Comparison of ENCODE assay signal across 16 cellular contexts in the genomic region with DNA sequence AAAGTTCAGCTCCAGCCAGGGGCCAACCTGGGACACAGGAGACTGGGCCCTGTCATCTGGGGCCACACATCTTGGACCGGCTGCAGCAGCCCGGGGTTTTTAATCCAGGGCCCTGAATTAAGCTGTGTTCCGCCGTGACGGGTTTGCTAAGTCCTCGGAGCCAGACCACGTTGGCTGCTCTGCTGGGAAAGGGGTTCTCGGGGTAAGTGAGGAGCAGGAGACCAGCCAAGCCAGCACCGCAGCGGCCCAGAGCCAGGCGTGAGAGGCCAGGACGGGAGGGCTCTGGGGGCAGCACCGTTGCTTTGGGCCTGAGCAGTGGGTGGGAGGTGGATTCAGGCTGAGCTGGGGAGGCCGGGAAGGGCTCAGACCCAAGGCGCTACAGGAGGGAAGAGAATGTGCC. TPM values are rescaled to one million over a fixed set of nuclear protein-coding genes. Genes with fewer than 3 reads are reported as not detected.
DNase-seq lines count a peak whose midpoint lies in the region; ATAC-seq and TF ChIP-seq lines count a peak whose summit lies in the region.
"Had no signal": no experiment of that assay in that cellular context is flagged by ENCODE, and none has a peak within 500 bp of the region (broad histone marks: within the 10 kb centered on the region; RNA-seq: fewer than 3 reads in every experiment).

No MANE protein-coding gene starts in this region.

- H3K4me1 ChIP-seq in hepatocyte (ENCODE audit: insufficient read depth) (no peaks in the 10 kb centered on the region), neuronal stem cell (ENCODE audit: control insufficient read depth in 2 of 2, insufficient read depth in 1 of 2, low read depth in 1 of 2, low read length in 2 of 2) (peaks cover 4 to 11% of the 10 kb centered on the region in 2 donors), endodermal cell (ENCODE audit: control insufficient read depth, insufficient read depth, low read length) (no peaks in the 10 kb centered on the region)
- H3K4me1 ChIP-seq: BLaER1, Caco-2 had no signal

- no peaks in the 10 kb centered on the region for H3K79me2 ChIP-seq in hepatocyte

- H2BK15ac ChIP-seq in neuronal stem cell (ENCODE audit: low read length) = peak overlapping the region; percentile 96

- no peak overlapping the region for H4K8ac ChIP-seq in neuronal stem cell (ENCODE audit: low read depth, low read length)

- H2BK120ac ChIP-seq in neuronal stem cell (ENCODE audit: low read depth, low read length) = no peak overlapping the region

- H3K9me3 Mint-ChIP-seq in activated CD8-positive, alpha-beta T cell treated with anti-CD3 and anti-CD28 coated beads, Interleukin-2, amount 10 ng/mL, durations not matched to agents 7 days and 5 days (ENCODE audit: insufficient read depth) = no peaks in the 10 kb centered on the region
- no peaks in the 10 kb centered on the region for H3K9me3 Mint-ChIP-seq in activated CD8-positive, alpha-beta T cell treated with anti-CD3 and anti-CD28 coated beads for 36 hours
- no peaks in the 10 kb centered on the region for H3K9me3 Mint-ChIP-seq in endodermal cell
- no peaks in the 10 kb centered on the region for H3K9me3 Mint-ChIP-seq in activated T-cell treated with anti-CD3 and anti-CD28 coated beads, Interleukin-2, amount 50 U/mL, for 4 hours
- no peaks in the 10 kb centered on the region for H3K9me3 Mint-ChIP-seq in natural killer cell treated with Interleukin-12 subunit alpha and Interleukin-12 subunit beta and Interleukin-15 and Interleukin-18, amount 100 ng/mL, for 72 hours
- H3K9me3 Mint-ChIP-seq: CD8-positive, alpha-beta memory T cell had no signal

- no peak overlapping the region for H3K27ac ChIP-seq in hepatocyte
- no peak overlapping the region for H3K27ac ChIP-seq in neuronal stem cell (replicated peaks; ENCODE audit: low read length)
- H3K27ac ChIP-seq in endodermal cell (ENCODE audit: low read depth, low read length) = no peak overlapping the region
- H3K27ac ChIP-seq: BLaER1 had no signal

- H3K4me2 ChIP-seq in hepatocyte (no peak overlapping the region), neuronal stem cell (ENCODE audit: insufficient read depth, low read length, poor library complexity, severe bottlenecking) (no peak overlapping the region)
- H3K4me2 ChIP-seq: BLaER1 had no signal

- no peak overlapping the region for H2BK12ac ChIP-seq in neuronal stem cell (ENCODE audit: low read length)

- no peaks in the 10 kb centered on the region for H3K79me1 ChIP-seq in neuronal stem cell (ENCODE audit: low read depth, low read length)

- H2AFZ ChIP-seq in hepatocyte = no peak overlapping the region
- no peak overlapping the region for H2AFZ ChIP-seq in neuronal stem cell (ENCODE audit: low read length)

- peak overlapping the region; percentile 82 for H2AK5ac ChIP-seq in neuronal stem cell (ENCODE audit: low read depth, low read length)

- WGBS in hepatocyte (ENCODE audit: low lambda C conversion rate, missing lambda C conversion rate) = 93% methylated on average over 15 of the region's 15 CpGs
- WGBS in neuronal stem cell (ENCODE audit: extremely low coverage in 2 of 2, insufficient read length in 2 of 2, insufficient replicate concordance in 1 of 2), 2 donors = no CpG with 5 or more reads among the region's 15 CpGs
- 91 to 95% methylated on average over 13 to 15 of the region's 15 CpGs for WGBS in endodermal cell (ENCODE audit: insufficient coverage in 1 of 2, insufficient read length in 1 of 2), 2 experiments

- H3K4ac ChIP-seq in neuronal stem cell (ENCODE audit: low read length) = peak overlapping the region; percentile 40

- POLR2A ChIA-PET in activated CD8-positive, alpha-beta T cell treated with anti-CD3 and anti-CD28 coated beads, Interleukin-2, amount 10 ng/mL, durations not matched to agents 7 days and 5 days (lab: Charles Lee) = no interaction called here
- POLR2A ChIA-PET in activated CD8-positive, alpha-beta T cell treated with anti-CD3 and anti-CD28 coated beads for 36 hours (lab: Charles Lee) = no interaction called here

- H3K27me3 Mint-ChIP-seq in activated CD8-positive, alpha-beta T cell treated with anti-CD3 and anti-CD28 coated beads, Interleukin-2, amount 10 ng/mL, durations not matched to agents 7 days and 5 days (ENCODE audit: low read depth) = peaks cover 4% of the 10 kb centered on the region
- H3K27me3 Mint-ChIP-seq in activated CD8-positive, alpha-beta T cell treated with anti-CD3 and anti-CD28 coated beads for 36 hours = peaks cover 1% of the 10 kb centered on the region
- H3K27me3 Mint-ChIP-seq in endodermal cell (ENCODE audit: insufficient read depth) = peaks cover 8% of the 10 kb centered on the region
- peaks cover 6% of the 10 kb centered on the region for H3K27me3 Mint-ChIP-seq in activated T-cell treated with anti-CD3 and anti-CD28 coated beads, Interleukin-2, amount 50 U/mL, for 4 hours (ENCODE audit: low read depth)
- peaks cover 10 to 15% of the 10 kb centered on the region in 2 donors for H3K27me3 Mint-ChIP-seq in natural killer cell treated with Interleukin-12 subunit alpha and Interleukin-12 subunit beta and Interleukin-15 and Interleukin-18, amount 100 ng/mL, for 72 hours

- DNase-seq in activated CD8-positive, alpha-beta T cell treated with anti-CD3 and anti-CD28 coated beads, Interleukin-2, amount 10 ng/mL, durations not matched to agents 7 days and 5 days = no peak
- no peak for DNase-seq in activated CD8-positive, alpha-beta T cell treated with anti-CD3 and anti-CD28 coated beads for 36 hours
- peak; percentile 74 for DNase-seq in NCI-H82 (lab: John Stamatoyannopoulos, UW)
- peak; percentile 1 for DNase-seq in hepatocyte (ENCODE audit: low spot score)
- no peak for DNase-seq in neuronal stem cell (ENCODE audit: low spot score)
- no peak for DNase-seq in endodermal cell
- DNase-seq in activated T-cell treated with anti-CD3 and anti-CD28 coated beads, Interleukin-2, amount 50 U/mL, for 4 hours = no peak
- no peak for DNase-seq in natural killer cell treated with Interleukin-12 subunit alpha and Interleukin-12 subunit beta and Interleukin-15 and Interleukin-18, amount 100 ng/mL, for 72 hours (ENCODE audit: low spot score)
- DNase-seq: 8988T; AML-193; Caco-2; CD8-positive, alpha-beta memory T cell; DMS53; GF-D8 had no signal

- peak overlapping the region; percentile 43 for H3K27ac Mint-ChIP-seq in activated CD8-positive, alpha-beta T cell treated with anti-CD3 and anti-CD28 coated beads, Interleukin-2, amount 10 ng/mL, durations not matched to agents 7 days and 5 days
- no peak overlapping the region for H3K27ac Mint-ChIP-seq in activated CD8-positive, alpha-beta T cell treated with anti-CD3 and anti-CD28 coated beads for 36 hours
- no peak overlapping the region for H3K27ac Mint-ChIP-seq in endodermal cell
- H3K27ac Mint-ChIP-seq in natural killer cell treated with Interleukin-12 subunit alpha and Interleukin-12 subunit beta and Interleukin-15 and Interleukin-18, amount 100 ng/mL, for 72 hours = no peak overlapping the region
- H3K27ac Mint-ChIP-seq: CD8-positive, alpha-beta memory T cell had no signal

- no peak overlapping the region for H4K91ac ChIP-seq in neuronal stem cell (ENCODE audit: low read depth, low read length, poor library complexity)

- H3K9ac ChIP-seq in neuronal stem cell (ENCODE audit: low read depth, low read length, poor library complexity) (no peak overlapping the region), endodermal cell (ENCODE audit: extremely low read depth, low read length, poor library complexity, severe bottlenecking) (no peak overlapping the region)
- H3K9ac ChIP-seq: BLaER1 had no signal

- no peaks in the 10 kb centered on the region for H3K36me3 ChIP-seq in hepatocyte (replicated peaks; ENCODE audit: insufficient read depth, low read depth)
- H3K36me3 ChIP-seq in neuronal stem cell (replicated peaks in 1 of 2; ENCODE audit: control insufficient read depth in 2 of 2, insufficient read depth in 2 of 2, low read length in 2 of 2) = no peaks in the 10 kb centered on the region
- no peaks in the 10 kb centered on the region for H3K36me3 ChIP-seq in endodermal cell (ENCODE audit: control insufficient read depth, insufficient read depth, low read length)
- H3K36me3 ChIP-seq: BLaER1 had no signal

- no peak overlapping the region for H3K4me3 ChIP-seq in hepatocyte
- no peak overlapping the region for H3K4me3 ChIP-seq in neuronal stem cell (ENCODE audit: low read length in 2 of 2)
- no peak overlapping the region for H3K4me3 ChIP-seq in endodermal cell (ENCODE audit: low read length)
- H3K4me3 ChIP-seq: BLaER1 had no signal

- intact Hi-C loops in activated CD8-positive, alpha-beta T cell treated with anti-CD3 and anti-CD28 coated beads for 36 hours (cut with micrococcal nuclease) = no loop called here

- H3K9me3 ChIP-seq in hepatocyte (ENCODE audit: low read depth) = no peaks in the 10 kb centered on the region
- no peaks in the 10 kb centered on the region for H3K9me3 ChIP-seq in neuronal stem cell (replicated peaks in 1 of 2; ENCODE audit: control insufficient read depth in 2 of 2, insufficient read depth in 1 of 2, low read depth in 1 of 2, low read length in 2 of 2)
- H3K9me3 ChIP-seq in endodermal cell (ENCODE audit: control insufficient read depth, low read length) = no peaks in the 10 kb centered on the region
- H3K9me3 ChIP-seq: BLaER1, Caco-2 had no signal

- ATAC-seq in activated CD8-positive, alpha-beta T cell treated with anti-CD3 and anti-CD28 coated beads, Interleukin-2, amount 10 ng/mL, durations not matched to agents 7 days and 5 days = no peak
- ATAC-seq in activated CD8-positive, alpha-beta T cell treated with anti-CD3 and anti-CD28 coated beads for 36 hours = no peak
- ATAC-seq in activated T-cell treated with anti-CD3 and anti-CD28 coated beads, Interleukin-2, amount 50 U/mL, for 4 hours = no peak
- no peak for ATAC-seq in natural killer cell treated with Interleukin-12 subunit alpha and Interleukin-12 subunit beta and Interleukin-15 and Interleukin-18, amount 100 ng/mL, for 72 hours
- ATAC-seq: HCT116 had no signal

- no peak overlapping the region for H3K4me3 Mint-ChIP-seq in activated CD8-positive, alpha-beta T cell treated with anti-CD3 and anti-CD28 coated beads, Interleukin-2, amount 10 ng/mL, durations not matched to agents 7 days and 5 days
- no peak overlapping the region for H3K4me3 Mint-ChIP-seq in activated CD8-positive, alpha-beta T cell treated with anti-CD3 and anti-CD28 coated beads for 36 hours
- no peak overlapping the region for H3K4me3 Mint-ChIP-seq in endodermal cell
- H3K4me3 Mint-ChIP-seq in activated T-cell treated with anti-CD3 and anti-CD28 coated beads, Interleukin-2, amount 50 U/mL, for 4 hours = no peak overlapping the region
- no peak overlapping the region for H3K4me3 Mint-ChIP-seq in natural killer cell treated with Interleukin-12 subunit alpha and Interleukin-12 subunit beta and Interleukin-15 and Interleukin-18, amount 100 ng/mL, for 72 hours
- H3K4me3 Mint-ChIP-seq: CD8-positive, alpha-beta memory T cell had no signal

- CTCF ChIA-PET in activated CD8-positive, alpha-beta T cell treated with anti-CD3 and anti-CD28 coated beads, Interleukin-2, amount 10 ng/mL, durations not matched to agents 7 days and 5 days (lab: Charles Lee) = no interaction called here
- CTCF ChIA-PET in activated CD8-positive, alpha-beta T cell treated with anti-CD3 and anti-CD28 coated beads for 36 hours (lab: Charles Lee) = no interaction called here

- peak overlapping the region; percentile 67 for H3K23ac ChIP-seq in neuronal stem cell (ENCODE audit: low read depth, low read length, poor library complexity)

- no peaks in the 10 kb centered on the region for H3K9me2 ChIP-seq in hepatocyte (replicated peaks; ENCODE audit: insufficient read depth)

- TF ChIP-seq CTCF in activated CD8-positive, alpha-beta T cell treated with anti-CD3 and anti-CD28 coated beads for 36 hours (IDR thresholded peaks at IDR 0.05) = no peak
- TF ChIP-seq CTCF in hepatocyte (IDR thresholded peaks at IDR 0.05; ENCODE audit: poor library complexity) (no peak), endodermal cell (conservative IDR thresholded peaks at IDR 0.05) (no peak)

- H3K36me3 Mint-ChIP-seq in activated CD8-positive, alpha-beta T cell treated with anti-CD3 and anti-CD28 coated beads, Interleukin-2, amount 10 ng/mL, durations not matched to agents 7 days and 5 days (ENCODE audit: low read depth) = no peaks in the 10 kb centered on the region
- H3K36me3 Mint-ChIP-seq in activated CD8-positive, alpha-beta T cell treated with anti-CD3 and anti-CD28 coated beads for 36 hours (ENCODE audit: low read depth) = no peaks in the 10 kb centered on the region
- H3K36me3 Mint-ChIP-seq in endodermal cell (ENCODE audit: low read depth) = no peaks in the 10 kb centered on the region
- H3K36me3 Mint-ChIP-seq in activated T-cell treated with anti-CD3 and anti-CD28 coated beads, Interleukin-2, amount 50 U/mL, for 4 hours (ENCODE audit: insufficient read depth) = no peaks in the 10 kb centered on the region
- H3K36me3 Mint-ChIP-seq in natural killer cell treated with Interleukin-12 subunit alpha and Interleukin-12 subunit beta and Interleukin-15 and Interleukin-18, amount 100 ng/mL, for 72 hours = no peaks in the 10 kb centered on the region
- H3K36me3 Mint-ChIP-seq: CD8-positive, alpha-beta memory T cell had no signal

- peak overlapping the region; percentile 92 for H3K18ac ChIP-seq in neuronal stem cell (ENCODE audit: low read length)

- H3K27me3 ChIP-seq in hepatocyte (no peaks in the 10 kb centered on the region), neuronal stem cell (ENCODE audit: control insufficient read depth in 3 of 3, insufficient read depth in 3 of 3, low read depth in 1 of 3, low read length in 3 of 3) (peaks cover 0 to 6% (median 2%) of the 10 kb centered on the region in 3 experiments), endodermal cell (ENCODE audit: control insufficient read depth, insufficient read depth, low read length, poor library complexity, severe bottlenecking) (no peaks in the 10 kb centered on the region)
- H3K27me3 ChIP-seq: BLaER1 had no signal

- no peaks in the 10 kb centered on the region for H4K20me1 ChIP-seq in hepatocyte (ENCODE audit: insufficient read depth, poor library complexity, severe bottlenecking)
- H4K20me1 ChIP-seq: BLaER1 had no signal

- H2BK5ac ChIP-seq in neuronal stem cell (ENCODE audit: low read length) = peak overlapping the region; percentile 21

- H3K4me1 Mint-ChIP-seq in activated CD8-positive, alpha-beta T cell treated with anti-CD3 and anti-CD28 coated beads, Interleukin-2, amount 10 ng/mL, durations not matched to agents 7 days and 5 days (ENCODE audit: low read depth) = peaks cover 13% of the 10 kb centered on the region
- no peaks in the 10 kb centered on the region for H3K4me1 Mint-ChIP-seq in activated CD8-positive, alpha-beta T cell treated with anti-CD3 and anti-CD28 coated beads for 36 hours (ENCODE audit: low read depth)
- peaks cover 3% of the 10 kb centered on the region for H3K4me1 Mint-ChIP-seq in endodermal cell
- H3K4me1 Mint-ChIP-seq in activated T-cell treated with anti-CD3 and anti-CD28 coated beads, Interleukin-2, amount 50 U/mL, for 4 hours (ENCODE audit: low read depth) = peaks cover 10% of the 10 kb centered on the region
- peaks cover 0 to 3% of the 10 kb centered on the region in 2 donors for H3K4me1 Mint-ChIP-seq in natural killer cell treated with Interleukin-12 subunit alpha and Interleukin-12 subunit beta and Interleukin-15 and Interleukin-18, amount 100 ng/mL, for 72 hours (ENCODE audit: low read depth in 2 of 2)

- H3K14ac ChIP-seq in neuronal stem cell (ENCODE audit: low read length) = no peak overlapping the region

RNA-seq across cellular contexts. Expression of gene CBX4, which starts 31.3 kb away (rescaled TPM):
- 10 to 100 TPM; 50.3 to 57.2 TPM for total RNA-seq in activated CD8-positive, alpha-beta T cell treated with anti-CD3 and anti-CD28 coated beads, Interleukin-2, amount 10 ng/mL, durations not matched to agents 7 days and 5 days
- 10 to 100 TPM; 23.9 to 28.0 TPM for total RNA-seq in activated CD8-positive, alpha-beta T cell treated with anti-CD3 and anti-CD28 coated beads for 36 hours
- total RNA-seq in hepatocyte (49.6 and 56.1 TPM in 2 replicates), endodermal cell (1 to 10 TPM; 4.2 to 4.9 TPM)
- polyA plus RNA-seq in hepatocyte = 74.3 and 86.7 TPM in 2 replicates
- 10.0 TPM for polyA plus RNA-seq in neuronal stem cell (2013, experiment 1 of 2)
- 10.0 TPM for polyA plus RNA-seq in neuronal stem cell (2013, experiment 2 of 2)
- polyA plus RNA-seq in endodermal cell (2013, experiment 1 of 2) = 14.4 TPM
- polyA plus RNA-seq in endodermal cell (2013, experiment 2 of 2) = 9.6 TPM
- total RNA-seq in activated T-cell treated with anti-CD3 and anti-CD28 coated beads, Interleukin-2, amount 50 U/mL, for 4 hours = 10 to 100 TPM; 15.3 to 16.4 (median 15.3) TPM
- 10 to 100 TPM; 26.2 to 58.3 TPM for total RNA-seq in natural killer cell treated with Interleukin-12 subunit alpha and Interleukin-12 subunit beta and Interleukin-15 and Interleukin-18, amount 100 ng/mL, for 72 hours

Comparison
In these comparisons a context has a peak if more than half of its experiments do, and no peak if none do; other contexts are left out.
1. DNase-seq: peak in NCI-H82 (single experiment) and hepatocyte (single experiment); none in activated CD8-positive, alpha-beta T cell treated with anti-CD3 and anti-CD28 coated beads, Interleukin-2, amount 10 ng/mL, durations not matched to agents 7 days and 5 days (single experiment), activated CD8-positive, alpha-beta T cell treated with anti-CD3 and anti-CD28 coated beads for 36 hours (single experiment), neuronal stem cell (single experiment), endodermal cell (single experiment), activated T-cell treated with anti-CD3 and anti-CD28 coated beads, Interleukin-2, amount 50 U/mL, for 4 hours (single experiment) and natural killer cell treated with Interleukin-12 subunit alpha and Interleukin-12 subunit beta and Interleukin-15 and Interleukin-18, amount 100 ng/mL, for 72 hours (single experiment).